ENCODE assay signal across 26 cellular contexts in the genomic region with DNA sequence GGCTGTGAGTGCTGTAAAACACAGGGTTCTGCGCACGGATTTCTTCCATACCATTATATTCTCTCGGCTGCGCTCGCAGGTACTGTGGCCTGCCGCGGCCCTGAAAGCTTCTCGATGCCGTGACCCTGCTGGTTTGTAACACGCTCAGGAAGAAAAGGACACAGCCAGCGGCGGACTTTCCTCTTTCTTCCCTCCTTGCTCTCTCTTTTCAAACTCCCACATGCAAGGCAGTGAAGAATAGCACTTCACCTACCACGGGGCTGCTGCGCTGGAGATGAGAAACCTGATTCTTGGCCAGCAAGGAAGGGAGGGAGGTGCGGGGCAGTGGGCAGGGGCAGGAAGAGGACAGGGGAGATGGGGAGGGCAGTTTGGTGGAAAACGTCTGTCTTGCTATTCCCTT.
DNase-seq lines count a peak whose midpoint lies in the region; ATAC-seq and TF ChIP-seq lines count a peak whose summit lies in the region.
"Had no signal": no experiment of that assay in that cellular context is flagged by ENCODE, and none has a peak within 500 bp of the region (broad histone marks: within the 10 kb centered on the region; RNA-seq: fewer than 3 reads in every experiment).

No MANE protein-coding gene starts in this region.

- H3K4me1 Mint-ChIP-seq in endodermal cell (peaks cover 4% of the 10 kb centered on the region), neural progenitor cell (peaks cover 57% of the 10 kb centered on the region)
- H3K4me1 Mint-ChIP-seq: CD14-positive monocyte had no signal

- WGBS in endodermal cell (ENCODE audit: insufficient coverage in 1 of 2, insufficient read length in 1 of 2), 2 experiments, result 85 to 89% methylated on average over 13 to 14 of the region's 16 CpGs

- peaks cover 3% of the 10 kb centered on the region for H4K20me1 ChIP-seq in neural progenitor cell (ENCODE audit: low read depth)

- no peaks in the 10 kb centered on the region for H3K36me3 ChIP-seq in endodermal cell (ENCODE audit: control insufficient read depth, insufficient read depth, low read length)
- H3K36me3 ChIP-seq in neural progenitor cell, result no peaks in the 10 kb centered on the region
- H3K36me3 ChIP-seq: MG63, SJSA1 had no signal

- H3K79me2 ChIP-seq in neural progenitor cell (ENCODE audit: low read depth), result no peaks in the 10 kb centered on the region

- peaks cover 21% of the 10 kb centered on the region for H3F3A ChIP-seq in neural progenitor cell (ENCODE audit: low read depth)

- H3K4me2 ChIP-seq in neural progenitor cell, result peak overlapping the region; percentile 45
- H3K4me2 ChIP-seq: PC-9 had no signal

- ATAC-seq in GM21723 (IDR thresholded peaks at IDR 0.05; ENCODE audit: unreplicated experiment) (no peak), HG03442 (IDR thresholded peaks at IDR 0.05; ENCODE audit: unreplicated experiment) (no peak)
- ATAC-seq: T-cell had no signal

- no peak overlapping the region for H2AFZ ChIP-seq in neural progenitor cell (replicated peaks)
- H2AFZ ChIP-seq: PC-9 had no signal

- H3K27me3 ChIP-seq in endodermal cell (ENCODE audit: control insufficient read depth, insufficient read depth, low read length, poor library complexity, severe bottlenecking) (no peaks in the 10 kb centered on the region), neural progenitor cell (no peaks in the 10 kb centered on the region)
- H3K27me3 ChIP-seq: MG63, SJSA1 had no signal

- H3K36me3 Mint-ChIP-seq in endodermal cell (ENCODE audit: low read depth) (no peaks in the 10 kb centered on the region), neural progenitor cell (no peaks in the 10 kb centered on the region)

- no peak overlapping the region for H3K4me3 ChIP-seq in endodermal cell (ENCODE audit: low read length)
- no peak overlapping the region for H3K4me3 ChIP-seq in neural progenitor cell
- H3K4me3 ChIP-seq: MG63, PC-9, SJSA1 had no signal

- no peaks in the 10 kb centered on the region for H3K27me3 Mint-ChIP-seq in endodermal cell (ENCODE audit: insufficient read depth)
- H3K27me3 Mint-ChIP-seq in neural progenitor cell (ENCODE audit: insufficient read depth, low read depth), result peaks cover 12% of the 10 kb centered on the region
- H3K27me3 Mint-ChIP-seq: B cell, T-cell had no signal

- no peak overlapping the region for H3K4me3 Mint-ChIP-seq in endodermal cell
- H3K4me3 Mint-ChIP-seq in neural progenitor cell, result peak overlapping the region; percentile 55
- H3K4me3 Mint-ChIP-seq: B cell; CD14-positive monocyte; CD8-positive, alpha-beta memory T cell; T-cell had no signal

- H3K9me3 Mint-ChIP-seq in endodermal cell (no peaks in the 10 kb centered on the region), neural progenitor cell (no peaks in the 10 kb centered on the region)
- H3K9me3 Mint-ChIP-seq: CD8-positive, alpha-beta memory T cell; T-cell had no signal

- H3K4me1 ChIP-seq in endodermal cell (ENCODE audit: control insufficient read depth, insufficient read depth, low read length) (no peaks in the 10 kb centered on the region), neural progenitor cell (peaks cover 25% of the 10 kb centered on the region)

- H3K27ac ChIP-seq in endodermal cell (ENCODE audit: low read depth, low read length) (peak overlapping the region; percentile 57), neural progenitor cell (no peak overlapping the region)
- H3K27ac ChIP-seq: 22Rv1, PC-9, SJSA1 had no signal

- no peak overlapping the region for H3K9ac ChIP-seq in endodermal cell (ENCODE audit: extremely low read depth, low read length, poor library complexity, severe bottlenecking)
- H3K9ac ChIP-seq in neural progenitor cell, result no peak overlapping the region

- TF ChIP-seq CTCF in endodermal cell (conservative IDR thresholded peaks at IDR 0.05) (no peak), neural progenitor cell (IDR thresholded peaks at IDR 0.05) (no peak)

- DNase-seq in NCI-H1417 (lab: John Stamatoyannopoulos, UW), result peak in 2 of 3 experiments; percentile 58 to 67
- no peak for DNase-seq in NCI-H1417 treated with DMSO at 0.1 percent for 48 hours (lab: John Stamatoyannopoulos, UW)
- peak; percentile 77 for DNase-seq in DMS79 treated with DMSO at 0.1 percent for 48 hours (lab: John Stamatoyannopoulos, UW)
- DNase-seq in endodermal cell, result no peak
- DNase-seq in neural progenitor cell (ENCODE audit: low spot score), result peak; percentile 55
- DNase-seq in EL, result no peak
- DNase-seq: CD8-positive, alpha-beta memory T cell; DMS 273 treated with DMSO at 0.1 percent for 48 hours; H7; KG1; MG63; NCI-H1694; NCI-H2081; NCI-H524; NCI-H748 treated with DMSO at 0.1 percent for 48 hours; NK-92 treated with Interleukin-12 subunit alpha and Interleukin-12 subunit beta, amount 100 ng/mL, for 24 hours; PC-9; Right ventricle myocardium superior; RPMI8226; T-cell had no signal

- no peaks in the 10 kb centered on the region for H3K9me3 ChIP-seq in endodermal cell (ENCODE audit: control insufficient read depth, low read length)
- H3K9me3 ChIP-seq in neural progenitor cell (ENCODE audit: low read depth), result no peaks in the 10 kb centered on the region
- H3K9me3 ChIP-seq: MG63, SJSA1 had no signal

- no peak overlapping the region for H3K27ac Mint-ChIP-seq in endodermal cell
- peak overlapping the region; percentile 95 for H3K27ac Mint-ChIP-seq in neural progenitor cell
- H3K27ac Mint-ChIP-seq: B cell, CD14-positive monocyte, T-cell had no signal

Comparison
In these comparisons a context has a peak if more than half of its experiments do, and no peak if none do; other contexts are left out.
1. DNase-seq: peak in NCI-H1417 (2 of 3), DMS79 treated with DMSO at 0.1 percent for 48 hours (single experiment) and neural progenitor cell (single experiment); none in NCI-H1417 treated with DMSO at 0.1 percent for 48 hours (single experiment), endodermal cell (single experiment) and EL (single experiment).